ENCODE assay signal across 8 cellular contexts in genomic region chr2:241309684-241310117, GRCh38. TPM values are rescaled to one million over a fixed set of nuclear protein-coding genes. Genes with fewer than 3 reads are reported as not detected.
DNase-seq lines count a peak whose midpoint lies in the region; ATAC-seq and TF ChIP-seq lines count a peak whose summit lies in the region.

No MANE protein-coding gene starts in this region.

- peaks cover 22% of the 10 kb centered on the region for H3K36me3 Mint-ChIP-seq in activated T-cell treated with anti-CD3 and anti-CD28 coated beads, Interleukin-2, amount 50 U/mL, for 4 hours (ENCODE audit: insufficient read depth)
- H3K36me3 Mint-ChIP-seq in Caco-2 (ENCODE audit: insufficient read depth, unreplicated experiment) = peaks cover 24% of the 10 kb centered on the region

- no peaks in the 10 kb centered on the region for H3K27me3 Mint-ChIP-seq in activated T-cell treated with anti-CD3 and anti-CD28 coated beads, Interleukin-2, amount 50 U/mL, for 4 hours (ENCODE audit: low read depth)
- H3K27me3 Mint-ChIP-seq in Caco-2 (ENCODE audit: insufficient read depth, unreplicated experiment) = no peaks in the 10 kb centered on the region

- H3K36me3 ChIP-seq in BLaER1 (0 out of 2 replicates have a peak, but pooled peaks cover 3% of the 10 kb centered on the region), Caco-2 (ENCODE audit: control insufficient read depth, insufficient read depth, low read length) (no peaks in the 10 kb centered on the region)

- peak; percentile 51 for ATAC-seq in GM21786 (IDR thresholded peaks at IDR 0.05; ENCODE audit: unreplicated experiment)
- peak; percentile 96 for ATAC-seq in activated T-cell treated with anti-CD3 and anti-CD28 coated beads, Interleukin-2, amount 50 U/mL, for 4 hours
- peak; percentile 42 for ATAC-seq in left colon

- no peak overlapping the region for H3K4me3 ChIP-seq in BLaER1
- H3K4me3 ChIP-seq in Caco-2 (ENCODE audit: low read depth, low read length) = no peak overlapping the region

- H3K9ac ChIP-seq in BLaER1 = peak overlapping the region; percentile 31; the same call in 1 of the 2 replicates

- H3K4me1 ChIP-seq in BLaER1 (peaks cover 92% of the 10 kb centered on the region), Caco-2 (peaks cover 18% of the 10 kb centered on the region; the same call in 1 of the 2 replicates)

- H3K27me3 ChIP-seq in BLaER1 = no peaks in the 10 kb centered on the region
- no peaks in the 10 kb centered on the region for H3K27me3 ChIP-seq in Caco-2 (replicated peaks; ENCODE audit: control insufficient read depth, insufficient read depth, low read length)

- DNase-seq in NOMO-1 treated with DMSO at 0.1 percent for 48 hours (lab: John Stamatoyannopoulos, UW; ENCODE audit: unreplicated experiment) (peak; percentile 86), left colon (peak in 1 of 2 donors; percentile 23), Caco-2 (no peak), A172 (ENCODE audit: low spot score) (no peak)
- DNase-seq in activated T-cell treated with anti-CD3 and anti-CD28 coated beads, Interleukin-2, amount 50 U/mL, for 4 hours = peak; percentile 64
- peak; percentile 54 to 57 for DNase-seq in stimulated activated CD8-positive, alpha-beta memory T cell treated with anti-CD3 and anti-CD28 coated beads, Interleukin-7, amount 100 ng/mL, for 4 hours (ENCODE audit: low read depth in 2 of 2)

- H3K9me3 ChIP-seq in BLaER1 (no peaks in the 10 kb centered on the region), Caco-2 (no peaks in the 10 kb centered on the region)

- BruUV-seq in Caco-2 (replicated peaks; lab: Mats Ljungman, UMichigan) = no TSS peak

- peaks cover 53% of the 10 kb centered on the region for H4K20me1 ChIP-seq in BLaER1

- POLR2A ChIA-PET in Caco-2 (lab: Charles Lee) = no interaction called here

- peak overlapping the region; percentile 49 for H3K27ac ChIP-seq in BLaER1

- H3K4me3 Mint-ChIP-seq in activated T-cell treated with anti-CD3 and anti-CD28 coated beads, Interleukin-2, amount 50 U/mL, for 4 hours = peak overlapping the region; percentile 55
- H3K4me3 Mint-ChIP-seq in Caco-2 (ENCODE audit: unreplicated experiment) = no peak overlapping the region

- intact Hi-C loops in left colon (cut with DNase I, micrococcal nuclease) (no loop called here), Caco-2 (cut with micrococcal nuclease; ENCODE audit: unreplicated experiment) (no loop called here)

- peaks cover 78% of the 10 kb centered on the region for H3K4me1 Mint-ChIP-seq in activated T-cell treated with anti-CD3 and anti-CD28 coated beads, Interleukin-2, amount 50 U/mL, for 4 hours (ENCODE audit: low read depth)
- peaks cover 30% of the 10 kb centered on the region for H3K4me1 Mint-ChIP-seq in Caco-2 (ENCODE audit: low read depth, unreplicated experiment)

- peak overlapping the region; percentile 78 for H3K4me2 ChIP-seq in BLaER1

- no peak for TF ChIP-seq CTCF in Caco-2 (IDR thresholded peaks at IDR 0.05; ENCODE audit: insufficient read depth in 1 of 2, low read depth in 1 of 2, low read length in 1 of 2, severe bottlenecking in 1 of 2, unreplicated experiment in 1 of 2)

- H3K9me3 Mint-ChIP-seq in activated T-cell treated with anti-CD3 and anti-CD28 coated beads, Interleukin-2, amount 50 U/mL, for 4 hours = no peaks in the 10 kb centered on the region
- H3K9me3 Mint-ChIP-seq in Caco-2 (ENCODE audit: unreplicated experiment) = no peaks in the 10 kb centered on the region

- CTCF ChIA-PET in Caco-2 (lab: Charles Lee) = no interaction called here

- no peak overlapping the region for H3K27ac Mint-ChIP-seq in Caco-2 (ENCODE audit: unreplicated experiment)

RNA-seq across cellular contexts. Expression of gene HDLBP, which starts 5.8 kb away (rescaled TPM):
- 100 to 1,000 TPM; 231 to 270 (median 257) TPM for total RNA-seq in activated T-cell treated with anti-CD3 and anti-CD28 coated beads, Interleukin-2, amount 50 U/mL, for 4 hours
- 100 to 1,000 TPM; 390 to 417 TPM for total RNA-seq in left colon
- 350 and 379 TPM in 2 replicates for total RNA-seq in Caco-2 (2022)
- 458 and 509 TPM in 2 replicates for total RNA-seq in A172 (2014; rRNA removed; shearing (Covaris generic))

RNA-seq across cellular contexts. Expression of gene SEPTIN2, which starts 6.0 kb away (rescaled TPM):
- total RNA-seq in activated T-cell treated with anti-CD3 and anti-CD28 coated beads, Interleukin-2, amount 50 U/mL, for 4 hours = 100 to 1,000 TPM; 185 to 215 (median 189) TPM
- total RNA-seq in left colon (100 to 1,000 TPM; 245 to 254 TPM), Caco-2 (2022) (209 TPM in 2 replicates)
- total RNA-seq in A172 (2014; rRNA removed; shearing (Covaris generic)) = 374 and 393 TPM in 2 replicates

RNA-seq across cellular contexts. Expression of gene FARP2, which starts 46.4 kb away (rescaled TPM):
- 10 to 100 TPM; 29.5 to 35.6 (median 30.3) TPM for total RNA-seq in activated T-cell treated with anti-CD3 and anti-CD28 coated beads, Interleukin-2, amount 50 U/mL, for 4 hours
- total RNA-seq in left colon = 100 to 1,000 TPM; 126 to 138 TPM
- total RNA-seq in Caco-2 (2022) = 37.2 and 37.3 TPM in 2 replicates
- total RNA-seq in A172 (2014; rRNA removed; shearing (Covaris generic)) = 36.6 and 47.3 TPM in 2 replicates

Comparison
In these comparisons a context has a peak if more than half of its experiments do, and no peak if none do; other contexts are left out.
1. ATAC-seq: peak in every context shown above with its lines; median percentile 96 in activated T-cell treated with anti-CD3 and anti-CD28 coated beads, Interleukin-2, amount 50 U/mL, for 4 hours; 51 in GM21786; 42 in left colon.
2. DNase-seq: peak in NOMO-1 treated with DMSO at 0.1 percent for 48 hours (single experiment), activated T-cell treated with anti-CD3 and anti-CD28 coated beads, Interleukin-2, amount 50 U/mL, for 4 hours (single experiment) and stimulated activated CD8-positive, alpha-beta memory T cell treated with anti-CD3 and anti-CD28 coated beads, Interleukin-7, amount 100 ng/mL, for 4 hours (2 of 2); none in Caco-2 (0 of 2) and A172 (single experiment).